Comparison of ENCODE assay signal across 8 cellular contexts in genomic region chr2:67039058-67039457, GRCh38.
"Had no signal": no experiment of that assay in that cellular context is flagged by ENCODE, and none has a peak within 500 bp of the region (broad histone marks: within the 10 kb centered on the region; RNA-seq: fewer than 3 reads in every experiment).

No MANE protein-coding gene starts in this region.

- H3K27ac ChIP-seq: GM23248, HL-60 had no signal

- H3K4me3 Mint-ChIP-seq: H9, IgD-negative memory B cell had no signal

- H3K9me3 Mint-ChIP-seq: H9, IgD-negative memory B cell had no signal

- DNase-seq: GM23248, H9, HCEC 1CT, KBM-7 had no signal

- H3K4me3 ChIP-seq: GM23248 had no signal

- H3K4me1 Mint-ChIP-seq: IgD-negative memory B cell had no signal

- FAIRE-seq: H1, H54 had no signal

- H3K36me3 Mint-ChIP-seq: IgD-negative memory B cell had no signal

- H3K27ac Mint-ChIP-seq: IgD-negative memory B cell had no signal
